In genomic region chr1:51192213-51192843, GRCh38 we compare ENCODE assay signal across 8 cellular contexts. TPM values are rescaled to one million over a fixed set of nuclear protein-coding genes. Genes with fewer than 3 reads are reported as not detected.
DNase-seq lines count a peak whose midpoint lies in the region; ATAC-seq and TF ChIP-seq lines count a peak whose summit lies in the region.

No MANE protein-coding gene starts in this region.

- no peak overlapping the region for H3K27ac ChIP-seq in Peyer's patch

- no peak for TF ChIP-seq POLR2A in Peyer's patch (IDR thresholded peaks at IDR 0.05)

- DNase-seq in DMS114 treated with DMSO at 0.1 percent for 48 hours (lab: John Stamatoyannopoulos, UW; ENCODE audit: unreplicated experiment) (peak; percentile 33), HT1080 (ENCODE audit: low read depth) (peak; percentile 46), Peyer's patch (peak in 2 of 3 donors; percentile 59 to 83), germinal center (ENCODE audit: low spot score) (peak; percentile 22), pons (ENCODE audit: low spot score) (peak; percentile 72)
- peak; percentile 8 for DNase-seq in activated T-helper 9 cell treated with anti-CD3 and anti-CD28 coated beads, Interleukin-2, amount 50 U/mL, for 16 hours (ENCODE audit: low read depth)

- no peak for ATAC-seq in HG02852 (IDR thresholded peaks at IDR 0.05; ENCODE audit: unreplicated experiment)
- ATAC-seq in HG02759 (IDR thresholded peaks at IDR 0.05; ENCODE audit: unreplicated experiment), result no peak

- H3K27me3 ChIP-seq in Peyer's patch, result no peaks in the 10 kb centered on the region

- no peaks in the 10 kb centered on the region for H3K4me1 ChIP-seq in Peyer's patch

- no peaks in the 10 kb centered on the region for H3K36me3 ChIP-seq in Peyer's patch

- TF ChIP-seq CTCF in Peyer's patch (IDR thresholded peaks at IDR 0.05), result peak in 5 of 6 experiments; percentile 13 to 79 (median 69)

- no peaks in the 10 kb centered on the region for H3K9me3 ChIP-seq in Peyer's patch

- no peak overlapping the region for H3K4me3 ChIP-seq in Peyer's patch

RNA-seq across cellular contexts. Expression of gene RNF11, which starts 43.7 kb away (rescaled TPM):
- total RNA-seq in HT1080 (2014; rRNA removed; shearing (Covaris generic)), result 114 and 142 TPM in 2 replicates
- polyA plus RNA-seq in HT1080 (2015; cell fraction: cytosol; rRNA removed), result 77.7 and 109 TPM in 2 replicates
- polyA plus RNA-seq in HT1080 (2015; cell fraction: nucleus; rRNA removed), result 22.4 and 28.1 TPM in 2 replicates
- total RNA-seq in Peyer's patch, result 100 to 1,000 TPM in 1 of 4 donors, 10 to 100 TPM in 3; 58.6 to 101 (median 75.6) TPM

Comparison
In these comparisons a context has a peak if more than half of its experiments do, and no peak if none do; other contexts are left out.
1. DNase-seq: peak in every context shown above with its lines; median percentile 72 in pons; 71 in Peyer's patch; 46 in HT1080; 33 in DMS114 treated with DMSO at 0.1 percent for 48 hours; 22 in germinal center; 8 in activated T-helper 9 cell treated with anti-CD3 and anti-CD28 coated beads, Interleukin-2, amount 50 U/mL, for 16 hours.